8 cellular contexts compared by ENCODE assay signal in the genomic region with DNA sequence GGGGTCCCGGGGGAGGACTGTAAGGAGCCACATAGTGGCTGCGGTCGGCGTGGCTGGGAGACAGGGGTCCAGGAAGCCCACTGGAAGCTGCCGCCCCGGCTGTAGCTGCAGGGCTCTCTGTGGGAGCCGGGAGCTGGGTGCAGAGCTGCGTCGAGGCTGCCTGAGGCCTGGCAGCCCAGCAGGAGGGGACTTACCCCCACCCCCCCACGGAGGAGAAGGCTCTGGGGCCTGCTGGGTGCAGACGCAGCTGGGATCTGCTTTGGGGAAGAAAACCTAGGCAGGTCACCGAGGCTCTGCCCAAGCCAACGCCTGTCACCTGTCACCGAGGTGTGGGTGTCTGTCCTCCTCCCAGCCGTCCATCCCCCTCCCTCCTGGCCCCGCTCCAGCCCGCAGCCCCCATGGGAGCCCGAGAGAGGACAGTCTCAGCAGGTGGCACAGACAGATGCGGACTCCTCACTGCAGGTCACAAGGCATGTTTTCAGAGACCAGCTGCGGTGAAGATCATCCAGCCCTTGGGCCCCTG. TPM values are rescaled to one million over a fixed set of nuclear protein-coding genes. Genes with fewer than 3 reads are reported as not detected.
DNase-seq lines count a peak whose midpoint lies in the region; ATAC-seq and TF ChIP-seq lines count a peak whose summit lies in the region.

No MANE protein-coding gene starts in this region.

- peak overlapping the region; percentile 34 for H3K4me3 ChIP-seq in WERI-Rb-1 (ENCODE audit: low read depth, low read length)

- TF ChIP-seq CTCF in WERI-Rb-1 (IDR thresholded peaks at IDR 0.05; ENCODE audit: low read depth, low read length) = no peak

- ATAC-seq in HG03066 (IDR thresholded peaks at IDR 0.05; ENCODE audit: low read depth, unreplicated experiment) (peak; percentile 49), HG03439 (IDR thresholded peaks at IDR 0.05; ENCODE audit: unreplicated experiment) (no peak), HG03280 (IDR thresholded peaks at IDR 0.05; ENCODE audit: unreplicated experiment) (no peak)

- in situ Hi-C loops in GM18951 (cut with MboI; ENCODE audit: low sequenced_read_pairs, unreplicated experiment) = no loop called here

- H3K27ac ChIP-seq in WERI-Rb-1 = peak overlapping the region; percentile 95

- no peaks in the 10 kb centered on the region for H3K9me3 ChIP-seq in WERI-Rb-1 (ENCODE audit: severe bottlenecking)

- TF ChIP-seq POLR2A in GM18951 (IDR thresholded peaks at IDR 0.05; ENCODE audit: extremely low read depth, insufficient read depth, insufficient read length) = peak; percentile 21

- no peaks in the 10 kb centered on the region for H3K27me3 ChIP-seq in WERI-Rb-1 (ENCODE audit: insufficient read depth, low read depth, severe bottlenecking)

- peak; percentile 68 for DNase-seq in WERI-Rb-1
- DNase-seq in myocyte (ENCODE audit: low read depth) = peak; percentile 89
- DNase-seq in NCI-H748 treated with DMSO at 0.1 percent for 48 hours (lab: John Stamatoyannopoulos, UW) = no peak
- no peak for DNase-seq in NCI-H2029 treated with DMSO at 0.1 percent for 48 hours (lab: John Stamatoyannopoulos, UW)

- peaks cover 4% of the 10 kb centered on the region; the same call in 1 of the 2 replicates for H3K36me3 ChIP-seq in WERI-Rb-1

RNA-seq across cellular contexts. Expression of gene PWWP2B, which starts 25.2 kb away (rescaled TPM):
- total RNA-seq in myocyte = 11.1 and 20.1 TPM in 2 replicates
- 5.1 TPM for polyA plus RNA-seq in myocyte (2012)

Comparison
In these comparisons a context has a peak if more than half of its experiments do, and no peak if none do; other contexts are left out.
1. DNase-seq: peak in WERI-Rb-1 (single experiment) and myocyte (single experiment); none in NCI-H748 treated with DMSO at 0.1 percent for 48 hours (single experiment) and NCI-H2029 treated with DMSO at 0.1 percent for 48 hours (single experiment).